11 cellular contexts compared by ENCODE assay signal in the genomic region with DNA sequence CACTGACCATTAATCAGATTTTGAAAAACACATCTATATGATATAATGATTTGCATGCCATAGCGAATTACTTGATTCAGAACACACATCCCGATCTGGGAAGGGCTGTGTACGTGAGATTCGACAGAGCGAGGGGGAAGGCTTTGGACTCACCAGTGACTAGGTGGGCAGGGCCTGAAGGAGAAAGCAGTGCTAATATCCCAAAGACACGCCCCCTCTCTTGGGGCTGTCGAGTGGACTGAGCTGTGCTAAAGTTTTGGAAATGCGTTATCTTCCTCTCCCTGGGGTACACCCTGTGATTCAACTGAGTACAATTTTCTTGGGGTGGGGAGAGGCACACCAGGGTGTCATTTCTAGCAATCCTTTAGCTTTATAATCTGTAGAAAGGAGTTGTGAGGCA. TPM values are rescaled to one million over a fixed set of nuclear protein-coding genes. Genes with fewer than 3 reads are reported as not detected.
A peak's percentile ranks its signal among the peaks of the same experiment; 100 is the strongest.
DNase-seq lines count a peak whose midpoint lies in the region; ATAC-seq and TF ChIP-seq lines count a peak whose summit lies in the region.
"Had no signal": no experiment of that assay in that cellular context is flagged by ENCODE, and none has a peak within 500 bp of the region (broad histone marks: within the 10 kb centered on the region; RNA-seq: fewer than 3 reads in every experiment).

No MANE protein-coding gene starts in this region.

- BruUV-seq in mammary epithelial cell (replicated peaks; lab: Mats Ljungman, UMichigan): no TSS peak

- H4K20me1 ChIP-seq in mammary epithelial cell (ENCODE audit: insufficient read depth, low read length): no peaks in the 10 kb centered on the region

- in situ Hi-C loops in mammary epithelial cell (cut with MboI; ENCODE audit: low sequenced_read_pairs in 2 of 2): no loop called here

- CTCF ChIA-PET in mammary epithelial cell (lab: Charles Lee; ENCODE audit: low non-redundant PET): no interaction called here

- peaks cover 0 to 33% (median 9%) of the 10 kb centered on the region in 9 donors for H3K4me1 ChIP-seq in heart right ventricle
- peaks cover 8% of the 10 kb centered on the region for H3K4me1 ChIP-seq in mammary epithelial cell (ENCODE audit: insufficient read depth, low read length)

- H2AFZ ChIP-seq in mammary epithelial cell (ENCODE audit: low read depth, low read length): no peak overlapping the region

- dilution Hi-C loops in mammary epithelial cell (cut with HindIII; ENCODE audit: low sequenced_read_pairs): no loop called here

- H3K4me3 ChIP-seq in WI38 (ENCODE audit: low read depth, low read length): peak overlapping the region; percentile 70
- H3K4me3 ChIP-seq in heart right ventricle: peak overlapping the region in 8 of 10 donors; percentile 4 to 52 (median 46)
- no peak overlapping the region for H3K4me3 ChIP-seq in mammary epithelial cell (replicated peaks in 1 of 3; ENCODE audit: insufficient read depth in 1 of 3, low read depth in 2 of 3, low read length in 3 of 3)

- WGBS in heart right ventricle, 2 donors: 59 to 62% methylated on average over 8 of the region's 8 CpGs
- over 99% methylated on average over 8 of the region's 8 CpGs for WGBS in mammary epithelial cell (ENCODE audit: low coverage, missing lambda C conversion rate)

- intact Hi-C loops in heart right ventricle (cut with DNase I) (loop anchor here in 2 of 10 donors (10.0 kb wide), 2 partner anchors 80 to 150 kb away; no protein-coding TSS in a partner anchor), posterior vena cava (cut with DNase I) (no loop called here), mammary epithelial cell (cut with micrococcal nuclease) (no loop called here)

- no peaks in the 10 kb centered on the region for H3K36me3 ChIP-seq in heart right ventricle
- H3K36me3 ChIP-seq in mammary epithelial cell (ENCODE audit: insufficient read depth, low read length): no peaks in the 10 kb centered on the region

- H3K79me2 ChIP-seq in mammary epithelial cell (ENCODE audit: insufficient read depth, low read length): no peaks in the 10 kb centered on the region

- no peak overlapping the region for H3K4me2 ChIP-seq in mammary epithelial cell (ENCODE audit: insufficient read depth, low read depth, low read length)

- no peaks in the 10 kb centered on the region for H3K9me3 ChIP-seq in heart right ventricle
- no peaks in the 10 kb centered on the region for H3K9me3 ChIP-seq in mammary epithelial cell (replicated peaks; ENCODE audit: insufficient read depth, low read length)

- TF ChIP-seq CTCF in WI38 (IDR thresholded peaks at IDR 0.05; ENCODE audit: low read depth, low read length): no peak
- no peak for TF ChIP-seq CTCF in heart right ventricle (IDR thresholded peaks at IDR 0.05)
- no peak for TF ChIP-seq CTCF in mammary epithelial cell (conservative IDR thresholded peaks at IDR 0.05 in 1 of 2, IDR thresholded peaks at IDR 0.05 in 1 of 2; ENCODE audit: extremely low read depth in 1 of 2, insufficient read depth in 1 of 2, low read depth in 1 of 2, low read length in 2 of 2)

- H3K27me3 ChIP-seq in heart right ventricle (no peaks in the 10 kb centered on the region), mammary epithelial cell (ENCODE audit: insufficient read depth, low read length) (no peaks in the 10 kb centered on the region)

- H3K27ac ChIP-seq in heart right ventricle: peak overlapping the region; percentile 13 to 72 (median 55)
- H3K27ac ChIP-seq in mammary epithelial cell (ENCODE audit: insufficient read depth, low read depth, low read length): no peak overlapping the region

- DNase-seq in D341Med (ENCODE audit: low spot score) (peak; percentile 72), heart right ventricle (peak; percentile 32 to 77), posterior vena cava (ENCODE audit: low spot score) (peak; percentile 88), mammary epithelial cell (no peak), DMS153 treated with DMSO at 0.1 percent for 48 hours (lab: John Stamatoyannopoulos, UW; ENCODE audit: unreplicated experiment) (no peak)
- DNase-seq: activated CD4-positive, alpha-beta T cell treated with anti-CD3 and anti-CD28 coated beads, Interleukin-2, amount 50 U/mL, for 4 hours; activated naive CD8-positive, alpha-beta T cell treated with anti-CD3 and anti-CD28 coated beads for 36 hours; NCI-H2227 treated with DMSO at 0.1 percent for 48 hours had no signal

- no peak overlapping the region for H3K9ac ChIP-seq in mammary epithelial cell (ENCODE audit: insufficient read depth, low read length)

- ATAC-seq in heart right ventricle (peak; percentile 85 to 94 (median 88)), HG02642 (IDR thresholded peaks at IDR 0.05; ENCODE audit: poor library complexity, unreplicated experiment) (no peak), HG03045 (IDR thresholded peaks at IDR 0.05; ENCODE audit: unreplicated experiment) (no peak)

RNA-seq across cellular contexts. Expression of a gene that starts 1.8 kb away (rescaled TPM):
- 1 to 10 TPM in 7 of 10 donors, under 1 TPM in 3; 0.12 to 9.5 (median 2.6) TPM for total RNA-seq in heart right ventricle
- 1 to 10 TPM; 2.5 to 2.7 TPM for polyA plus RNA-seq in heart right ventricle
- total RNA-seq in posterior vena cava: 10 to 100 TPM in 1 of 2 donors, 1 to 10 TPM in 1; 1.4 to 11.1 TPM
- total RNA-seq in mammary epithelial cell: under 1 TPM in 1 of 2 donors, not detected in 1; 0.47 TPM
- 0.12 TPM for polyA plus RNA-seq in mammary epithelial cell
- polyA minus RNA-seq in mammary epithelial cell: not detected
- total RNA-seq: activated naive CD8-positive, alpha-beta T cell treated with anti-CD3 and anti-CD28 coated beads for 36 hours had no signal

Comparison
In these comparisons a context has a peak if more than half of its experiments do, and no peak if none do; other contexts are left out.
1. DNase-seq: peak in D341Med (single experiment), heart right ventricle (2 of 2) and posterior vena cava (single experiment); none in mammary epithelial cell (single experiment) and DMS153 treated with DMSO at 0.1 percent for 48 hours (single experiment).
2. H3K4me3 ChIP-seq: peak in WI38 (single experiment) and heart right ventricle (8 of 10); none in mammary epithelial cell (0 of 3).
3. ATAC-seq: peak in heart right ventricle (8 of 8); none in HG02642 (single experiment) and HG03045 (single experiment).